ENCODE assay signal across 8 cellular contexts in genomic region chr5:58582004-58582403, GRCh38. TPM values are rescaled to one million over a fixed set of nuclear protein-coding genes. Genes with fewer than 3 reads are reported as not detected.
DNase-seq lines count a peak whose midpoint lies in the region; ATAC-seq and TF ChIP-seq lines count a peak whose summit lies in the region.

No MANE protein-coding gene starts in this region.

- no peaks in the 10 kb centered on the region for H3K9me3 ChIP-seq in mesodermal cell (ENCODE audit: control insufficient read depth, low read length)

- TF ChIP-seq CTCF in GM06990 (IDR thresholded peaks at IDR 0.05; ENCODE audit: insufficient read depth, low read length, poor library complexity, severe bottlenecking): no peak

- peaks cover 3% of the 10 kb centered on the region for H3K27me3 ChIP-seq in GM06990 (replicated peaks; ENCODE audit: control insufficient read depth, insufficient read depth, low read length)

- ATAC-seq in GM21367 (IDR thresholded peaks at IDR 0.05; ENCODE audit: unreplicated experiment): no peak

- no peaks in the 10 kb centered on the region for H3K36me3 ChIP-seq in GM06990 (ENCODE audit: control insufficient read depth, insufficient read depth, low read length)
- H3K36me3 ChIP-seq in mesodermal cell (ENCODE audit: control insufficient read depth, insufficient read depth, low read length): no peaks in the 10 kb centered on the region

- DNase-seq in GM06990 (ENCODE audit: extremely low read depth, insufficient read length) (no peak), NCI-H345 treated with DMSO at 0.1 percent for 48 hours (lab: John Stamatoyannopoulos, UW; ENCODE audit: unreplicated experiment) (peak; percentile 32), caudate nucleus (lab: John Stamatoyannopoulos, UW) (peak in 13 of 61 donors; percentile 2 to 43 (median 15)), DMS114 treated with DMSO at 0.1 percent for 48 hours (lab: John Stamatoyannopoulos, UW; ENCODE audit: unreplicated experiment) (no peak)
- no peak for DNase-seq in stimulated activated CD4-positive, alpha-beta T cell treated with anti-CD3 and anti-CD28 coated beads, Interleukin-4, amount 100 ng/mL, for 4 hours
- no peak for DNase-seq in activated CD8-positive, alpha-beta memory T cell treated with anti-CD3 and anti-CD28 coated beads, Interleukin-2, amount 50 U/mL, for 4 hours

- 0% methylated on average over 9 to 12 of the region's 17 CpGs for WGBS in mesodermal cell (ENCODE audit: insufficient coverage in 2 of 2), 2 experiments

- H3K27ac ChIP-seq in caudate nucleus (ENCODE audit: low read depth, low read length) (peak overlapping the region; percentile 56), mesodermal cell (ENCODE audit: low read depth, low read length, severe bottlenecking) (no peak overlapping the region)

- H3K4me1 ChIP-seq in mesodermal cell (ENCODE audit: control insufficient read depth, insufficient read depth, low read length, poor library complexity, severe bottlenecking): no peaks in the 10 kb centered on the region

- H3K4me3 ChIP-seq in GM06990 (replicated peaks; ENCODE audit: low read depth, low read length): peak overlapping the region; percentile 51
- peak overlapping the region; percentile 71 for H3K4me3 ChIP-seq in mesodermal cell (ENCODE audit: extremely low read depth, insufficient read depth, low read length, poor library complexity, severe bottlenecking)

RNA-seq across cellular contexts. Expression of gene RAB3C, which starts 0.9 kb away (rescaled TPM):
- polyA plus RNA-seq in mesodermal cell (2013, experiment 1 of 2): 12.6 TPM
- 11.0 TPM for polyA plus RNA-seq in mesodermal cell (2013, experiment 2 of 2)
